ENCODE assay signal across 1 cellular context in the genomic region with DNA sequence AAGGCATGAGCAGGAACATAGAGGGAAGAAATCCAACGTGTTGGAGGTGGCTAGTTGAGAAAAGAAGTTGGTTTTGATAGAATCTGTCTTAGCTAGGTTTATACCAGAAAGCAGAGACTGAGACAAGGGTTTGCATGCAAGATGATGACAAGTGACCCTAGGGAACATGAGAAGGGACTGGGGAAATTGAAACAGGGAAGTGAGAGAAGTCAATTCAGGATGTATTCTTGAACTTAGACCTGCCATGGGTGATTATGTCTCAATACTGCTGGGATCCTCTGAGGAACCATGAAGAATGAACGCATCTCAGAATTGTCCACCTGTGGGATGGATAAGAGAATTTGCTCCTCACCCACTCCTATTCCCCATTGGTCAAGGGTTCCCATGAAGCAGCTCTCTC.
A peak's percentile ranks its signal among the peaks of the same experiment; 100 is the strongest.
TF ChIP-seq lines count a peak whose summit lies in the region.

No MANE protein-coding gene starts in this region.

TF ChIP-seq in GM12878, 131 proteins besides CTCF, POLR2A, EP300 and RAD21:
- TF ChIP-seq CHD4 (IDR thresholded peaks at IDR 0.05) (no peak), SPI1 (IDR thresholded peaks at IDR 0.05; ENCODE audit: borderline replicate concordance, insufficient read depth, low read depth, low read length) (peak; percentile 51; the same call in 1 of the 2 replicates)
